In the genomic region with DNA sequence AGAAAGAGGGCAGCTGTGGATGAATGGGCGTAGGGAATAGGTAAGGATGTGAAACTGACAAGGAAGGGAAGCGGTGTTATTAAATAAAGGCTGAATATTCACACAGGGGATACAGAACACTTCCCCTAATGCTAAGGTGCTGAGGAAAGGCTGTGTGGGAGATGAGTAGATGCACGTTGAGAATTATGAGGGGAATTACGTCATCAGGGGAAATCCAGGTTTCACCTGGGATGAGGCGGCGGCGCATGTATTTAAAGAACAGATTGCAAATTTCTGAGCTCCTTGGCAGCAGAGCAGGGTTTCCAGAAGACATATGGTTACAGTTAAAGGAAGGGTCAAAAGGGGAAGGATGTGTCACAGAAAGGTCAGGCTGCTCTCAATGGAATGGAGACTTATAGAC, we compare ENCODE assay signal across 16 cellular contexts. TPM values are rescaled to one million over a fixed set of nuclear protein-coding genes. Genes with fewer than 3 reads are reported as not detected.
DNase-seq lines count a peak whose midpoint lies in the region; ATAC-seq and TF ChIP-seq lines count a peak whose summit lies in the region.
"Had no signal": no experiment of that assay in that cellular context is flagged by ENCODE, and none has a peak within 500 bp of the region (broad histone marks: within the 10 kb centered on the region; RNA-seq: fewer than 3 reads in every experiment).

No MANE protein-coding gene starts in this region.

- H3K4me1 Mint-ChIP-seq in MCF 10A (ENCODE audit: insufficient read depth, unreplicated experiment) (peaks cover 21% of the 10 kb centered on the region), glutamatergic neuron (ENCODE audit: low read depth, unreplicated experiment) (peaks cover 9% of the 10 kb centered on the region)
- H3K4me1 Mint-ChIP-seq in activated CD8-positive, alpha-beta T cell treated with anti-CD3 and anti-CD28 coated beads for 36 hours (ENCODE audit: low read depth), result peaks cover 7% of the 10 kb centered on the region

- in situ Hi-C loops in transverse colon (cut with MboI; ENCODE audit: low pct_ligation_motif_present in 1 of 4, low pct_unique_long_range_greater_than_20kb in 1 of 4, low sequenced_read_pairs in 3 of 4), result no loop called here

- POLR2A ChIA-PET in MCF 10A (lab: Yijun Ruan, JAX), result interaction anchor here (0.8 to 1.1 kb wide), 2 partner anchors 13 to 15 kb away, joined by 4 read pairs; no protein-coding TSS in a partner anchor
- POLR2A ChIA-PET in activated CD8-positive, alpha-beta T cell treated with anti-CD3 and anti-CD28 coated beads for 36 hours (lab: Charles Lee), result interaction anchor here (0.6 kb wide), 1 partner anchor 310 kb away, joined by 3 read pairs; no protein-coding TSS in a partner anchor

- no peak for TF ChIP-seq EP300 in transverse colon (IDR thresholded peaks at IDR 0.05; ENCODE audit: low read depth)

- H3K27ac Mint-ChIP-seq in MCF 10A (ENCODE audit: low read depth, unreplicated experiment), result no peak overlapping the region
- peak overlapping the region; percentile 1 for H3K27ac Mint-ChIP-seq in glutamatergic neuron (ENCODE audit: unreplicated experiment)
- H3K27ac Mint-ChIP-seq in activated CD8-positive, alpha-beta T cell treated with anti-CD3 and anti-CD28 coated beads for 36 hours, result no peak overlapping the region
- H3K27ac Mint-ChIP-seq: CD4-positive, alpha-beta T cell had no signal

- H3K9me3 Mint-ChIP-seq in MCF 10A (ENCODE audit: unreplicated experiment), result no peaks in the 10 kb centered on the region
- H3K9me3 Mint-ChIP-seq in glutamatergic neuron (ENCODE audit: unreplicated experiment), result no peaks in the 10 kb centered on the region
- H3K9me3 Mint-ChIP-seq in activated CD8-positive, alpha-beta T cell treated with anti-CD3 and anti-CD28 coated beads for 36 hours, result no peaks in the 10 kb centered on the region
- H3K9me3 Mint-ChIP-seq: CD4-positive, alpha-beta T cell had no signal

- 36 to 38% methylated on average over 7 of the region's 7 CpGs for WGBS in transverse colon (ENCODE audit: low coverage in 1 of 2), 2 donors

- H3K4me3 Mint-ChIP-seq in MCF 10A (ENCODE audit: unreplicated experiment) (no peak overlapping the region), glutamatergic neuron (ENCODE audit: unreplicated experiment) (no peak overlapping the region)
- no peak overlapping the region for H3K4me3 Mint-ChIP-seq in activated CD8-positive, alpha-beta T cell treated with anti-CD3 and anti-CD28 coated beads for 36 hours
- H3K4me3 Mint-ChIP-seq: CD4-positive, alpha-beta T cell had no signal

- CTCF ChIA-PET in MCF 10A (lab: Yijun Ruan, JAX), result interaction anchor here (0.7 kb wide), 1 partner anchor 25 kb away, joined by 3 read pairs; no protein-coding TSS in a partner anchor
- CTCF ChIA-PET in activated CD8-positive, alpha-beta T cell treated with anti-CD3 and anti-CD28 coated beads for 36 hours (lab: Charles Lee), result no interaction called here

- no TSS peak for BruUV-seq in MCF 10A (replicated peaks; lab: Mats Ljungman, UMichigan)

- H3K9me3 ChIP-seq in breast epithelium, result no peaks in the 10 kb centered on the region
- no peaks in the 10 kb centered on the region for H3K9me3 ChIP-seq in transverse colon

- DNase-seq in MCF 10A (ENCODE audit: unreplicated experiment) (peak; percentile 51), breast epithelium (ENCODE audit: low spot score in 2 of 2) (no peak), MV-4-11 (lab: John Stamatoyannopoulos, UW) (peak; percentile 17), glutamatergic neuron (no peak), transverse colon (peak; percentile 43), iPS-NIHi11 (ENCODE audit: low spot score) (no peak)
- no peak for DNase-seq in activated CD8-positive, alpha-beta T cell treated with anti-CD3 and anti-CD28 coated beads for 36 hours
- DNase-seq: CD4-positive, alpha-beta T cell; DMS79 treated with DMSO at 0.1 percent for 48 hours; Karpas-422; NCI-H1436; NCI-H226; NCI-H526 had no signal

- H3K36me3 ChIP-seq in breast epithelium (no peaks in the 10 kb centered on the region), transverse colon (no peaks in the 10 kb centered on the region)

- H3K4me3 ChIP-seq in breast epithelium (no peak overlapping the region), transverse colon (peak overlapping the region in 2 of 4 donors; percentile 3 to 29)
- H3K4me3 ChIP-seq: SK-N-MC had no signal

- intact Hi-C loops in MCF 10A (cut with micrococcal nuclease), result no loop called here
- intact Hi-C loops in breast epithelium (cut with DNase I; ENCODE audit: low total_unique reads), result no loop called here
- intact Hi-C loops in transverse colon (cut with DNase I; ENCODE audit: low total_unique reads), result no loop called here
- intact Hi-C loops in activated CD8-positive, alpha-beta T cell treated with anti-CD3 and anti-CD28 coated beads for 36 hours (cut with micrococcal nuclease), result no loop called here

- H3K27me3 Mint-ChIP-seq in MCF 10A (ENCODE audit: insufficient read depth, unreplicated experiment) (no peaks in the 10 kb centered on the region), glutamatergic neuron (ENCODE audit: unreplicated experiment) (no peaks in the 10 kb centered on the region)
- H3K27me3 Mint-ChIP-seq in activated CD8-positive, alpha-beta T cell treated with anti-CD3 and anti-CD28 coated beads for 36 hours, result peaks cover 5% of the 10 kb centered on the region

- TF ChIP-seq CTCF in MCF 10A (IDR thresholded peaks at IDR 0.05; ENCODE audit: unreplicated experiment) (no peak), breast epithelium (IDR thresholded peaks at IDR 0.05) (no peak), glutamatergic neuron (IDR thresholded peaks at IDR 0.05; ENCODE audit: partially characterized antibody, unreplicated experiment) (no peak), transverse colon (IDR thresholded peaks at IDR 0.05) (no peak)
- TF ChIP-seq CTCF in activated CD8-positive, alpha-beta T cell treated with anti-CD3 and anti-CD28 coated beads for 36 hours (IDR thresholded peaks at IDR 0.05), result no peak

- H3K27me3 ChIP-seq in breast epithelium, result no peaks in the 10 kb centered on the region
- H3K27me3 ChIP-seq in transverse colon, result no peaks in the 10 kb centered on the region

- TF ChIP-seq POLR2A in breast epithelium (IDR thresholded peaks at IDR 0.05) (no peak), transverse colon (IDR thresholded peaks at IDR 0.05) (no peak)

- ATAC-seq in activated CD8-positive, alpha-beta T cell treated with anti-CD3 and anti-CD28 coated beads for 36 hours, result no peak
- ATAC-seq in GM19463 (IDR thresholded peaks at IDR 0.05; ENCODE audit: unreplicated experiment), result no peak

- H3K27ac ChIP-seq in breast epithelium (no peak overlapping the region), transverse colon (peak overlapping the region; percentile 81 to 89 (median 84))
- H3K27ac ChIP-seq: SK-N-MC had no signal

- no peaks in the 10 kb centered on the region for H3K36me3 Mint-ChIP-seq in MCF 10A (ENCODE audit: insufficient read depth, unreplicated experiment)
- H3K36me3 Mint-ChIP-seq in glutamatergic neuron (ENCODE audit: unreplicated experiment), result no peaks in the 10 kb centered on the region
- H3K36me3 Mint-ChIP-seq in activated CD8-positive, alpha-beta T cell treated with anti-CD3 and anti-CD28 coated beads for 36 hours (ENCODE audit: low read depth), result no peaks in the 10 kb centered on the region

- H3K4me1 ChIP-seq in breast epithelium (no peaks in the 10 kb centered on the region), transverse colon (peaks cover 0 to 35% (median 15%) of the 10 kb centered on the region in 4 donors)

RNA-seq across cellular contexts. Expression of a gene that starts 28.7 kb away (rescaled TPM):
- total RNA-seq in MCF 10A (2022), result 1.2 and 2.7 TPM in 2 replicates
- 10 to 100 TPM; 11.5 to 51.7 (median 36.8) TPM for total RNA-seq in breast epithelium
- total RNA-seq in glutamatergic neuron (ENCODE audit: unreplicated experiment), result 0.54 TPM
- total RNA-seq in transverse colon, result 10 to 100 TPM in 2 of 4 donors, 1 to 10 TPM in 2; 3.6 to 23.2 (median 14.2) TPM
- total RNA-seq in activated CD8-positive, alpha-beta T cell treated with anti-CD3 and anti-CD28 coated beads for 36 hours, result under 1 TPM in 1 of 2 experiments, not detected in 1; 0.14 TPM
- total RNA-seq: A673 had no signal

Comparison
In these comparisons a context has a peak if more than half of its experiments do, and no peak if none do; other contexts are left out.
1. DNase-seq: peak in MCF 10A (single experiment), MV-4-11 (single experiment) and transverse colon (single experiment); none in breast epithelium (0 of 2), glutamatergic neuron (single experiment), activated CD8-positive, alpha-beta T cell treated with anti-CD3 and anti-CD28 coated beads for 36 hours (single experiment) and iPS-NIHi11 (single experiment).
2. H3K27ac ChIP-seq: peak in transverse colon (4 of 4); none in breast epithelium (0 of 2).